Comparison of ENCODE assay signal across 1 cellular context in the genomic region with DNA sequence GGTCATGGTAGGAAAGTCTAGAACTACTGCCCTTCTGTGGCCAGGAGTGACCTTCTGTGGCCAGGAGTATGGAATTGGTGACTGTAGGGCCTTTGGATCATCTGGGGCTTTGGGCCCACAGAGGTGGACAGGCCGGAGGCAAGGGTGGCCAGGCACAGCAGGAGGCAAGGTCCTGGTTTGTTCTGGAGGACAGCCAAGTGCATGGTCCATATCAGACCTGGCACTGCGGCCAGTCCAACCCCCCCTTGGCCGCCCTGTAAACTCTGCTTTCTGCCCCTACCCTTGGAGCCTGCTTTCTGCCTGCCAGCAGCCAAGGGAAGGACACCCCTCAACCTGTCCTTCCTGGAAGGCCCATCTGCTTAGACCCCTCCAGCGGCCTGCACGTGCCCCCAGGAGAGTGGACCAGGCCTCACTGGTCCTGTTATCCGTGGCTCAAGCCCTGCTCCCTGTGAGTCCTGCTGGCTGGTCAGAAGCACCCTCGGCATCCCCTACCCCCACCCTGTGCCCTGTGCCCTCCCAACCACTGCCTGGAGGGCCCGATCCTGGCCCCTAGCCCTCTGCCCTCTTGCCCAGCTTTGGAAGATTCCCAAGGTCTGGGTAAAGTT.
TF ChIP-seq lines count a peak whose summit lies in the region.

No MANE protein-coding gene starts in this region.

TF ChIP-seq in H1, 55 proteins besides CTCF, POLR2A, EP300 and RAD21:
- no peak for TF ChIP-seq TCF12 (IDR thresholded peaks at IDR 0.05; ENCODE audit: low read depth, low read length)
- no peak for TF ChIP-seq KDM4A (IDR thresholded peaks at IDR 0.05; ENCODE audit: low read depth, low read length, severe bottlenecking)
- TF ChIP-seq HDAC6 (IDR thresholded peaks at IDR 0.05; ENCODE audit: low read depth, low read length): no peak
- no peak for TF ChIP-seq POLR2AphosphoS5 (IDR thresholded peaks at IDR 0.05; ENCODE audit: low read depth, low read length)
- TF ChIP-seq TAF7 (optimal IDR thresholded peaks at IDR 0.05; ENCODE audit: borderline replicate concordance, low read depth, low read length): no peak
- no peak for TF ChIP-seq HDAC2 (IDR thresholded peaks at IDR 0.05; ENCODE audit: borderline replicate concordance in 1 of 2, low read depth in 2 of 2, low read length in 2 of 2)
- TF ChIP-seq, protein P1, sequence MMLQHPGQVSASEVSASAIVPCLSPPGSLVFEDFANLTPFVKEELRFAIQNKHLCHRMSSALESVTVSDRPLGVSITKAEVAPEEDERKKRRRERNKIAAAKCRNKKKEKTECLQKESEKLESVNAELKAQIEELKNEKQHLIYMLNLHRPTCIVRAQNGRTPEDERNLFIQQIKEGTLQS (IDR thresholded peaks at IDR 0.05; ENCODE audit: insufficient read depth, low read depth, low read length): no peak
- TF ChIP-seq SP4 (IDR thresholded peaks at IDR 0.05; ENCODE audit: low read length): no peak
- no peak for TF ChIP-seq SP2 (IDR thresholded peaks at IDR 0.05; ENCODE audit: low read length)
- no peak for TF ChIP-seq TEAD4 (IDR thresholded peaks at IDR 0.05; ENCODE audit: low read depth, low read length)
- TF ChIP-seq JUN (IDR thresholded peaks at IDR 0.05; ENCODE audit: low read depth, low read length): no peak
- TF ChIP-seq SRF (IDR thresholded peaks at IDR 0.05; ENCODE audit: low read depth, low read length): no peak
- no peak for TF ChIP-seq PHF8 (conservative IDR thresholded peaks at IDR 0.05; ENCODE audit: low read depth, low read length)
- TF ChIP-seq ASH2L (IDR thresholded peaks at IDR 0.05; ENCODE audit: low read length): no peak
TF ChIP-seq in H1: peak in this region for 0.
